ENCODE assay signal across 16 cellular contexts in genomic region chr5:171969288-171969880, GRCh38.
"Had no signal": no experiment of that assay in that cellular context is flagged by ENCODE, and none has a peak within 500 bp of the region (broad histone marks: within the 10 kb centered on the region; RNA-seq: fewer than 3 reads in every experiment).

No MANE protein-coding gene starts in this region.

- H3K27me3 Mint-ChIP-seq: activated CD4-positive, alpha-beta memory T cell treated with anti-CD3 and anti-CD28 coated beads for 36 hours; activated CD4-positive, alpha-beta T cell treated with anti-CD3 and anti-CD28 coated beads for 36 hours; activated CD8-positive, alpha-beta memory T cell treated with anti-CD3 and anti-CD28 coated beads, Interleukin-2, amount 10 ng/mL, durations not matched to agents 7 days and 5 days; activated naive CD4-positive, alpha-beta T cell treated with anti-CD3 and anti-CD28 coated beads, Interleukin-2, amount 10 ng/mL, durations not matched to agents 7 days and 5 days; activated T-cell treated with anti-CD3 and anti-CD28 coated beads, Interleukin-2, amount 50 U/mL, for 24 hours; stimulated activated naive CD8-positive, alpha-beta T cell treated with anti-CD3 and anti-CD28 coated beads, Interleukin-15, amount 100 ng/mL, for 72 hours; T-helper 17 cell; type B pancreatic cell had no signal

- H3K9me3 ChIP-seq: gastrocnemius medialis, heart left ventricle, psoas muscle, right lobe of liver had no signal

- H3K4me3 ChIP-seq: gastrocnemius medialis, heart left ventricle, psoas muscle, right lobe of liver, smooth muscle cell had no signal

- H3K4me2 ChIP-seq: smooth muscle cell had no signal

- H3K27ac Mint-ChIP-seq: activated CD4-positive, alpha-beta memory T cell treated with anti-CD3 and anti-CD28 coated beads for 36 hours; activated CD8-positive, alpha-beta memory T cell treated with anti-CD3 and anti-CD28 coated beads, Interleukin-2, amount 10 ng/mL, durations not matched to agents 7 days and 5 days; activated naive CD4-positive, alpha-beta T cell treated with anti-CD3 and anti-CD28 coated beads, Interleukin-2, amount 10 ng/mL, durations not matched to agents 7 days and 5 days; T-helper 17 cell; type B pancreatic cell had no signal

- H3K36me3 ChIP-seq: gastrocnemius medialis, heart left ventricle, right lobe of liver, WERI-Rb-1 had no signal

- H3K9me3 Mint-ChIP-seq: neural crest cell, type B pancreatic cell had no signal

- DNase-seq: activated CD4-positive, alpha-beta memory T cell treated with anti-CD3 and anti-CD28 coated beads for 36 hours; activated CD4-positive, alpha-beta T cell treated with anti-CD3 and anti-CD28 coated beads for 36 hours; activated CD8-positive, alpha-beta memory T cell treated with anti-CD3 and anti-CD28 coated beads, Interleukin-2, amount 10 ng/mL, durations not matched to agents 7 days and 5 days; activated naive CD4-positive, alpha-beta T cell treated with anti-CD3 and anti-CD28 coated beads, Interleukin-2, amount 10 ng/mL, durations not matched to agents 7 days and 5 days; activated T-cell treated with anti-CD3 and anti-CD28 coated beads, Interleukin-2, amount 50 U/mL, for 24 hours; amniotic stem cell; gastrocnemius medialis; heart left ventricle; psoas muscle; right lobe of liver; stimulated activated naive CD8-positive, alpha-beta T cell treated with anti-CD3 and anti-CD28 coated beads, Interleukin-15, amount 100 ng/mL, for 72 hours; T-helper 17 cell; WERI-Rb-1 had no signal

- ATAC-seq: activated CD4-positive, alpha-beta T cell treated with anti-CD3 and anti-CD28 coated beads for 36 hours; activated CD8-positive, alpha-beta memory T cell treated with anti-CD3 and anti-CD28 coated beads, Interleukin-2, amount 10 ng/mL, durations not matched to agents 7 days and 5 days; gastrocnemius medialis; heart left ventricle; psoas muscle; right lobe of liver; stimulated activated naive CD8-positive, alpha-beta T cell treated with anti-CD3 and anti-CD28 coated beads, Interleukin-15, amount 100 ng/mL, for 72 hours; T-helper 17 cell had no signal

- H3K4me3 Mint-ChIP-seq: activated CD4-positive, alpha-beta memory T cell treated with anti-CD3 and anti-CD28 coated beads for 36 hours; activated CD4-positive, alpha-beta T cell treated with anti-CD3 and anti-CD28 coated beads for 36 hours; activated CD8-positive, alpha-beta memory T cell treated with anti-CD3 and anti-CD28 coated beads, Interleukin-2, amount 10 ng/mL, durations not matched to agents 7 days and 5 days; activated naive CD4-positive, alpha-beta T cell treated with anti-CD3 and anti-CD28 coated beads, Interleukin-2, amount 10 ng/mL, durations not matched to agents 7 days and 5 days; activated T-cell treated with anti-CD3 and anti-CD28 coated beads, Interleukin-2, amount 50 U/mL, for 24 hours; neural crest cell; T-helper 17 cell; type B pancreatic cell had no signal

- H3K27me3 ChIP-seq: gastrocnemius medialis, heart left ventricle, right lobe of liver had no signal

- H3K27ac ChIP-seq: gastrocnemius medialis, heart left ventricle, psoas muscle, right lobe of liver, WERI-Rb-1 had no signal
